In the genomic region with DNA sequence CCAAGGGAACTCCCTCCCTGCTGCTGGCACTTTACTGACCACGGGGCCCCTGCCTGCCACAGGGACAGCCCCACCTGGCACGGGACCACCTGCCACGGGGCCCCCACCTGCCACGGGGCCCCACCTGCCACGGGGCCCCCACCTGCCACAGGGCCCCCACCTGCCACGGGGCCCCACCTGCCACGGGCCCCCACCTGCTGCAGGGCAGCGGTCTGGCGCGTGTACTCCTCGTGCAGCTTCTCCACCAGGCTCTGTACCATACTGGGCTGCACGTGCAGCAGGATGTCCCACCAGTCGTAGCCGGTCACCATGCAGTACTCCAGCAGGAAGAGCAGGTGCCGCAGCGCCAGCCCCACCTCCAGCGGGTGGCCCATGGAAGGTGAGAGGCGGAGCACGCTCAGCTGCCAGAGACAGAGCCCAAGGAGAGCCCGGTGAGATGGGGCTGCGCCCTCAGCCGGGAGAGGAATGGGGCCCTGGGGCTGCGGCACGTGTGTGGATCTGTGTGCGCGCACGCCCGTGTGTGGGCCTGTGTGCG, we compare ENCODE assay signal across 33 cellular contexts. TPM values are rescaled to one million over a fixed set of nuclear protein-coding genes. Genes with fewer than 3 reads are reported as not detected.
"Had no signal": no experiment of that assay in that cellular context is flagged by ENCODE, and none has a peak within 500 bp of the region (broad histone marks: within the 10 kb centered on the region; RNA-seq: fewer than 3 reads in every experiment).

No MANE protein-coding gene starts in this region.

- H3K36me3 Mint-ChIP-seq: activated naive CD4-positive, alpha-beta T cell treated with anti-CD3 and anti-CD28 coated beads, Interleukin-2, amount 50 U/mL, for 72 hours had no signal

- ATAC-seq: activated CD8-positive, alpha-beta T cell treated with anti-CD3 and anti-CD28 coated beads for 36 hours; activated naive CD4-positive, alpha-beta T cell treated with anti-CD3 and anti-CD28 coated beads, Interleukin-2, amount 50 U/mL, for 72 hours; activated T-cell treated with anti-CD3 and anti-CD28 coated beads, Interleukin-2, amount 50 U/mL, for 72 hours; body of pancreas; Panc1 had no signal

- H3K4me3 ChIP-seq: adrenal gland, body of pancreas, breast epithelium, MG63, SJSA1 had no signal

- H3K4me3 Mint-ChIP-seq: activated CD4-positive, alpha-beta T cell treated with anti-CD3 and anti-CD28 coated beads, Interleukin-2, amount 10 ng/mL, durations not matched to agents 24 days and 14 days; activated CD8-positive, alpha-beta T cell treated with anti-CD3 and anti-CD28 coated beads for 36 hours; activated T-cell treated with anti-CD3 and anti-CD28 coated beads, Interleukin-2, amount 50 U/mL, for 72 hours; T-helper 1 cell treated with Interleukin-12 subunit alpha and Interleukin-12 subunit beta and Interleukin-4 antibody, amounts not matched to agents 30 μg/mL and 1 μg/mL, for 36 hours; T-helper 2 cell treated with Interferon-gamma antibody and Interleukin-4, amounts not matched to agents 5 μg/mL and 100 μg/mL, for 36 hours had no signal

- H3K36me3 ChIP-seq: breast epithelium had no signal

- H3K27ac ChIP-seq: adrenal gland, body of pancreas, breast epithelium, SJSA1 had no signal

- H3K4me1 ChIP-seq: breast epithelium, SJSA1 had no signal

- H3K9me3 Mint-ChIP-seq: activated CD4-positive, alpha-beta T cell treated with anti-CD3 and anti-CD28 coated beads, Interleukin-2, amount 10 ng/mL, durations not matched to agents 24 days and 14 days; activated CD8-positive, alpha-beta T cell treated with anti-CD3 and anti-CD28 coated beads for 36 hours; activated naive CD4-positive, alpha-beta T cell treated with anti-CD3 and anti-CD28 coated beads, Interleukin-2, amount 50 U/mL, for 72 hours; activated T-cell treated with anti-CD3 and anti-CD28 coated beads, Interleukin-2, amount 50 U/mL, for 72 hours; activated T-helper 2 cell treated with anti-CD3 and anti-CD28 coated beads, Interferon-gamma antibody, Interleukin-2, Interleukin-4, amounts not matched to agents 10 μg/mL and 5 μg/mL and 100 μg/mL, durations not matched to agents 14 hours and 24 hours and 36 hours; T-helper 1 cell treated with Interleukin-12 subunit alpha and Interleukin-12 subunit beta and Interleukin-4 antibody, amounts not matched to agents 30 μg/mL and 1 μg/mL, for 36 hours; T-helper 2 cell treated with Interferon-gamma antibody and Interleukin-4, amounts not matched to agents 5 μg/mL and 100 μg/mL, for 36 hours had no signal

- H3K9ac ChIP-seq: SK-N-SH had no signal

- H3K9me3 ChIP-seq: adrenal gland, body of pancreas, breast epithelium, MG63, SJSA1, SK-N-SH had no signal

- DNase-seq: activated CD4-positive, alpha-beta T cell treated with anti-CD3 and anti-CD28 coated beads, Interleukin-2, amount 10 ng/mL, durations not matched to agents 24 days and 14 days; activated CD4-positive, alpha-beta T cell treated with anti-CD3 and anti-CD28 coated beads, Interleukin-2, amount 50 U/mL, for 4 hours; activated CD8-positive, alpha-beta T cell treated with anti-CD3 and anti-CD28 coated beads for 36 hours; activated gamma-delta T cell; activated naive CD4-positive, alpha-beta T cell treated with Interleukin-2 at 50 U/mL for 16 hours; activated T-cell treated with anti-CD3 and anti-CD28 coated beads, Interleukin-2, amount 50 U/mL, for 1 hour; activated T-cell treated with anti-CD3 and anti-CD28 coated beads, Interleukin-2, amount 50 U/mL, for 72 hours; adrenal gland; body of pancreas; Kasumi-1; MG63; NCI-H1092; NCI-H1436 treated with DMSO at 0.1 percent for 48 hours; NCI-H1694 treated with DMSO at 0.1 percent for 48 hours; NCI-H2029; NCI-H2171 treated with DMSO at 0.1 percent for 48 hours; NCI-H345; NCI-H524 treated with DMSO at 0.1 percent for 48 hours; SHP77 treated with DMSO at 0.1 percent for 48 hours; SK-N-SH had no signal

- H3K27me3 ChIP-seq: adrenal gland, body of pancreas, breast epithelium, MG63, SJSA1 had no signal

- H3K4me2 ChIP-seq: SK-N-SH had no signal

- H3K27ac Mint-ChIP-seq: activated CD4-positive, alpha-beta T cell treated with anti-CD3 and anti-CD28 coated beads, Interleukin-2, amount 10 ng/mL, durations not matched to agents 24 days and 14 days; activated CD8-positive, alpha-beta T cell treated with anti-CD3 and anti-CD28 coated beads for 36 hours; activated naive CD4-positive, alpha-beta T cell treated with anti-CD3 and anti-CD28 coated beads, Interleukin-2, amount 50 U/mL, for 72 hours; activated T-cell treated with anti-CD3 and anti-CD28 coated beads, Interleukin-2, amount 50 U/mL, for 72 hours; activated T-helper 2 cell treated with anti-CD3 and anti-CD28 coated beads, Interferon-gamma antibody, Interleukin-2, Interleukin-4, amounts not matched to agents 10 μg/mL and 5 μg/mL and 100 μg/mL, durations not matched to agents 14 hours and 24 hours and 36 hours; T-helper 1 cell treated with Interleukin-12 subunit alpha and Interleukin-12 subunit beta and Interleukin-4 antibody, amounts not matched to agents 30 μg/mL and 1 μg/mL, for 36 hours; T-helper 2 cell treated with Interferon-gamma antibody and Interleukin-4, amounts not matched to agents 5 μg/mL and 100 μg/mL, for 36 hours had no signal

- H3K27me3 Mint-ChIP-seq: activated CD4-positive, alpha-beta T cell treated with anti-CD3 and anti-CD28 coated beads, Interleukin-2, amount 10 ng/mL, durations not matched to agents 24 days and 14 days; activated CD8-positive, alpha-beta T cell treated with anti-CD3 and anti-CD28 coated beads for 36 hours had no signal

- FAIRE-seq: astrocyte, TTC549 had no signal

RNA-seq across cellular contexts. Expression of a gene that starts 16.4 kb away (rescaled TPM):
- total RNA-seq: activated CD4-positive, alpha-beta T cell treated with anti-CD3 and anti-CD28 coated beads, Interleukin-2, amount 10 ng/mL, durations not matched to agents 24 days and 14 days; activated CD8-positive, alpha-beta memory T cell treated with anti-CD3 and anti-CD28 coated beads for 36 hours; activated CD8-positive, alpha-beta T cell treated with anti-CD3 and anti-CD28 coated beads for 36 hours; activated naive CD4-positive, alpha-beta T cell treated with anti-CD3 and anti-CD28 coated beads, Interleukin-2, amount 50 U/mL, for 72 hours; activated T-cell treated with anti-CD3 and anti-CD28 coated beads, Interleukin-2, amount 50 U/mL, for 72 hours; activated T-helper 2 cell treated with anti-CD3 and anti-CD28 coated beads, Interferon-gamma antibody, Interleukin-2, Interleukin-4, amounts not matched to agents 10 μg/mL and 5 μg/mL and 100 μg/mL, durations not matched to agents 14 hours and 24 hours and 36 hours; adrenal gland; astrocyte; body of pancreas; breast epithelium; cardiac septum; NCI-H460; RPMI7951; SJSA1 had no signal
- polyA plus RNA-seq: adrenal gland, SK-N-SH had no signal

RNA-seq across cellular contexts. Expression of a gene that starts 24.7 kb away (rescaled TPM):
- total RNA-seq: activated CD4-positive, alpha-beta T cell treated with anti-CD3 and anti-CD28 coated beads, Interleukin-2, amount 10 ng/mL, durations not matched to agents 24 days and 14 days; activated CD8-positive, alpha-beta memory T cell treated with anti-CD3 and anti-CD28 coated beads for 36 hours; activated CD8-positive, alpha-beta T cell treated with anti-CD3 and anti-CD28 coated beads for 36 hours; activated naive CD4-positive, alpha-beta T cell treated with anti-CD3 and anti-CD28 coated beads, Interleukin-2, amount 50 U/mL, for 72 hours; activated T-cell treated with anti-CD3 and anti-CD28 coated beads, Interleukin-2, amount 50 U/mL, for 72 hours; activated T-helper 2 cell treated with anti-CD3 and anti-CD28 coated beads, Interferon-gamma antibody, Interleukin-2, Interleukin-4, amounts not matched to agents 10 μg/mL and 5 μg/mL and 100 μg/mL, durations not matched to agents 14 hours and 24 hours and 36 hours; astrocyte; body of pancreas; NCI-H460; RPMI7951; SJSA1 had no signal
- polyA plus RNA-seq: SK-N-SH had no signal

RNA-seq across cellular contexts. Expression of a gene that starts 36.0 kb away (rescaled TPM):
- total RNA-seq: activated CD4-positive, alpha-beta T cell treated with anti-CD3 and anti-CD28 coated beads, Interleukin-2, amount 10 ng/mL, durations not matched to agents 24 days and 14 days; activated CD8-positive, alpha-beta memory T cell treated with anti-CD3 and anti-CD28 coated beads for 36 hours; activated CD8-positive, alpha-beta T cell treated with anti-CD3 and anti-CD28 coated beads for 36 hours; activated naive CD4-positive, alpha-beta T cell treated with anti-CD3 and anti-CD28 coated beads, Interleukin-2, amount 50 U/mL, for 72 hours; activated T-cell treated with anti-CD3 and anti-CD28 coated beads, Interleukin-2, amount 50 U/mL, for 72 hours; activated T-helper 2 cell treated with anti-CD3 and anti-CD28 coated beads, Interferon-gamma antibody, Interleukin-2, Interleukin-4, amounts not matched to agents 10 μg/mL and 5 μg/mL and 100 μg/mL, durations not matched to agents 14 hours and 24 hours and 36 hours; astrocyte; RPMI7951; SJSA1 had no signal
- polyA plus RNA-seq: SK-N-SH had no signal
